ENCODE assay signal across 9 cellular contexts in genomic region chr2:169891593-169892298, GRCh38.
DNase-seq lines count a peak whose midpoint lies in the region; ATAC-seq and TF ChIP-seq lines count a peak whose summit lies in the region.
"Had no signal": no experiment of that assay in that cellular context is flagged by ENCODE, and none has a peak within 500 bp of the region (broad histone marks: within the 10 kb centered on the region; RNA-seq: fewer than 3 reads in every experiment).

No MANE protein-coding gene starts in this region.

- H3K9me3 ChIP-seq in right atrium auricular region, result no peaks in the 10 kb centered on the region

- no peaks in the 10 kb centered on the region for H3K9me3 Mint-ChIP-seq in type B pancreatic cell
- H3K9me3 Mint-ChIP-seq: activated T-cell treated with anti-CD3 and anti-CD28 coated beads, Interleukin-2, amount 50 U/mL, for 24 hours had no signal

- peak; percentile 34 for ATAC-seq in Right ventricle myocardium inferior
- ATAC-seq in GM21381 (IDR thresholded peaks at IDR 0.05; ENCODE audit: unreplicated experiment), result no peak

- H3K27me3 ChIP-seq in right atrium auricular region, result no peaks in the 10 kb centered on the region

- H3K27ac ChIP-seq in right atrium auricular region, result no peak overlapping the region

- peaks cover 3% of the 10 kb centered on the region for H3K4me1 Mint-ChIP-seq in type B pancreatic cell (ENCODE audit: unreplicated experiment)

- H3K4me3 Mint-ChIP-seq in type B pancreatic cell, result no peak overlapping the region
- H3K4me3 Mint-ChIP-seq: activated T-cell treated with anti-CD3 and anti-CD28 coated beads, Interleukin-2, amount 50 U/mL, for 24 hours had no signal

- H3K27me3 Mint-ChIP-seq in type B pancreatic cell, result no peaks in the 10 kb centered on the region
- H3K27me3 Mint-ChIP-seq: activated T-cell treated with anti-CD3 and anti-CD28 coated beads, Interleukin-2, amount 50 U/mL, for 24 hours had no signal

- H3K27ac Mint-ChIP-seq in type B pancreatic cell, result peak overlapping the region; percentile 42
- H3K27ac Mint-ChIP-seq: activated T-cell treated with anti-CD3 and anti-CD28 coated beads, Interleukin-2, amount 50 U/mL, for 24 hours had no signal

- peaks cover 8% of the 10 kb centered on the region for H3K36me3 Mint-ChIP-seq in type B pancreatic cell

- H3K36me3 ChIP-seq in right atrium auricular region, result peaks cover 10% of the 10 kb centered on the region

- DNase-seq in Right ventricle myocardium inferior (ENCODE audit: missing footprints) (no peak), right atrium auricular region (ENCODE audit: low spot score) (no peak), NCI-H774 (lab: John Stamatoyannopoulos, UW) (peak; percentile 57), fibroblast of the conjunctiva (ENCODE audit: low read depth) (peak; percentile 17), type B pancreatic cell (ENCODE audit: extremely low spot score, unreplicated experiment) (no peak), NCI-H1092 treated with DMSO at 0.1 percent for 48 hours (lab: John Stamatoyannopoulos, UW) (no peak), 8988T (no peak)
- DNase-seq: activated T-cell treated with anti-CD3 and anti-CD28 coated beads, Interleukin-2, amount 50 U/mL, for 24 hours had no signal

- TF ChIP-seq CTCF in right atrium auricular region (IDR thresholded peaks at IDR 0.05) (no peak), type B pancreatic cell (conservative IDR thresholded peaks at IDR 0.05) (no peak)

- H3K4me3 ChIP-seq in right atrium auricular region, result no peak overlapping the region

- no peaks in the 10 kb centered on the region for H3K4me1 ChIP-seq in right atrium auricular region

- intact Hi-C loops in Right ventricle myocardium inferior (cut with DNase I), result no loop called here

Comparison
In these comparisons a context has a peak if more than half of its experiments do, and no peak if none do; other contexts are left out.
1. DNase-seq: peak in NCI-H774 (single experiment) and fibroblast of the conjunctiva (single experiment); none in Right ventricle myocardium inferior (single experiment), right atrium auricular region (single experiment), type B pancreatic cell (single experiment), NCI-H1092 treated with DMSO at 0.1 percent for 48 hours (single experiment) and 8988T (single experiment).